In the genomic region with DNA sequence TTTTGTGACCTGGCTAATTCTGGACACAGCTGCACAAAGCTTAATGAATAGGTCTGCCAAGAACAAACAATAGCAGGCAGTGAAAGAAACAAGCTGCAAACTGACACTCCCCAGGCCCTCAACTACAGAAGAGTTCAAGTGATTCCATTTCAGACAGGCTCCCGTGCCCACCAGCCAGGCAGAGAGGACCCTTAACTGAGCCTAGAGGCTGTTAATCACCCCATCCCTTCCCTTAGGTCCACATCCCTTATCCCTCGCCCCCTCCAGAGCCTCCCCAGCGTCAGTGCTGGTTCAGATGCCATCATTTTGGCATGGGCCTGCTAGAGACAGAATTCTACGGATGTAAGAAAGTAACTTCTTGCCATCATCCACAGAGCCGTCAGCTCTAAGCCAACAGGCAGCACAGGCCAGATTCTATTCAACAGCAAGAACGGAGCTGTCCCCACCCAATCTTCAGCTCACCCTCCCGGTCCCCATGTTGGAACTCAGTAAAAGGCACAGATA, we compare ENCODE assay signal across 14 cellular contexts. TPM values are rescaled to one million over a fixed set of nuclear protein-coding genes. Genes with fewer than 3 reads are reported as not detected.
DNase-seq lines count a peak whose midpoint lies in the region; ATAC-seq and TF ChIP-seq lines count a peak whose summit lies in the region.
"Had no signal": no experiment of that assay in that cellular context is flagged by ENCODE, and none has a peak within 500 bp of the region (broad histone marks: within the 10 kb centered on the region; RNA-seq: fewer than 3 reads in every experiment).

No MANE protein-coding gene starts in this region.

- intact Hi-C loops in psoas muscle (cut with DNase I): no loop called here

- POLR2A ChIA-PET in GM10248 (lab: Yijun Ruan, JAX): no interaction called here

- CTCF ChIA-PET in GM10248 (lab: Yijun Ruan, JAX): interaction anchor here (1.1 to 1.4 kb wide), 2 partner anchors 10 to 31 kb away, joined by 3 read pairs; a partner anchor contains a TSS

- H3K9me3 ChIP-seq in right atrium auricular region (no peaks in the 10 kb centered on the region), psoas muscle (no peaks in the 10 kb centered on the region)
- H3K9me3 ChIP-seq: BE2C, MG63 had no signal

- no peaks in the 10 kb centered on the region for H3K36me3 ChIP-seq in right atrium auricular region
- H3K36me3 ChIP-seq in psoas muscle (ENCODE audit: insufficient read depth in 1 of 2, low read depth in 1 of 2): no peaks in the 10 kb centered on the region
- H3K36me3 ChIP-seq: BE2C, MG63 had no signal

- no peak for TF ChIP-seq CTCF in GM10248 (IDR thresholded peaks at IDR 0.05; ENCODE audit: control extremely low read depth, extremely low read depth, low read depth, missing control alignments)
- TF ChIP-seq CTCF in VCaP (conservative IDR thresholded peaks at IDR 0.05): no peak
- TF ChIP-seq CTCF in right atrium auricular region (IDR thresholded peaks at IDR 0.05): no peak
- no peak for TF ChIP-seq CTCF in psoas muscle (IDR thresholded peaks at IDR 0.05)

- no peaks in the 10 kb centered on the region for H3K27me3 ChIP-seq in right atrium auricular region
- no peaks in the 10 kb centered on the region for H3K27me3 ChIP-seq in psoas muscle (ENCODE audit: insufficient read depth in 3 of 3, low read length in 2 of 3)
- H3K27me3 ChIP-seq: BE2C, MG63 had no signal

- H3K27ac ChIP-seq in VCaP (peak overlapping the region; percentile 99), right atrium auricular region (peak overlapping the region; percentile 69 to 85), psoas muscle (peak overlapping the region; percentile 16)

- ATAC-seq in psoas muscle (peak in 1 of 4 donors; percentile 39), HG03432 (IDR thresholded peaks at IDR 0.05; ENCODE audit: unreplicated experiment) (no peak), HG03196 (IDR thresholded peaks at IDR 0.05; ENCODE audit: unreplicated experiment) (no peak)
- ATAC-seq: natural killer cell had no signal

- DNase-seq in GM10248 (ENCODE audit: extremely low spot score) (peak; percentile 2), right atrium auricular region (ENCODE audit: low spot score) (no peak), psoas muscle (no peak), NCI-H1694 treated with DMSO at 0.1 percent for 48 hours (lab: John Stamatoyannopoulos, UW) (no peak), middle frontal gyrus (ENCODE audit: extremely low spot score, low spot score) (no peak)
- DNase-seq: activated CD4-positive, alpha-beta T cell treated with anti-CD3 and anti-CD28 coated beads, Interleukin-2, amount 50 U/mL, for 1 hour; activated naive CD8-positive, alpha-beta T cell treated with anti-CD3 and anti-CD28 coated beads, Interleukin-2, amount 10 ng/mL, durations not matched to agents 7 days and 5 days; BE2C; MG63; natural killer cell had no signal

- 25 to 34% (median 33%) methylated on average over 7 of the region's 7 CpGs for WGBS in psoas muscle, 3 donors

- peaks cover 0 to 53% of the 10 kb centered on the region in 2 donors for H3K4me1 ChIP-seq in right atrium auricular region
- peaks cover 36% of the 10 kb centered on the region for H3K4me1 ChIP-seq in psoas muscle

- H3K4me3 ChIP-seq in right atrium auricular region (peak overlapping the region in 1 of 2 donors; percentile 8), psoas muscle (no peak overlapping the region)
- H3K4me3 ChIP-seq: MG63 had no signal

RNA-seq across cellular contexts. Expression of a gene that starts 7.2 kb away (rescaled TPM):
- total RNA-seq in right atrium auricular region (10 to 100 TPM; 71.3 to 73.5 TPM), psoas muscle (10 to 100 TPM; 13.4 to 27.1 (median 22.1) TPM)
- polyA plus RNA-seq in psoas muscle: 10 to 100 TPM; 27.0 to 35.6 (median 27.2) TPM

RNA-seq across cellular contexts. Expression of a gene that starts 31.1 kb away (rescaled TPM):
- total RNA-seq in right atrium auricular region: not detected
- not detected for total RNA-seq in psoas muscle
- not detected for polyA plus RNA-seq in psoas muscle
- total RNA-seq: activated naive CD8-positive, alpha-beta T cell treated with anti-CD3 and anti-CD28 coated beads, Interleukin-2, amount 10 ng/mL, durations not matched to agents 7 days and 5 days; natural killer cell; SK-MEL-5 had no signal

Comparison
In these comparisons a context has a peak if more than half of its experiments do, and no peak if none do; other contexts are left out.
1. H3K27ac ChIP-seq: peak in every context shown above with its lines; median percentile 99 in VCaP; 77 in right atrium auricular region; 16 in psoas muscle.